In the genomic region with DNA sequence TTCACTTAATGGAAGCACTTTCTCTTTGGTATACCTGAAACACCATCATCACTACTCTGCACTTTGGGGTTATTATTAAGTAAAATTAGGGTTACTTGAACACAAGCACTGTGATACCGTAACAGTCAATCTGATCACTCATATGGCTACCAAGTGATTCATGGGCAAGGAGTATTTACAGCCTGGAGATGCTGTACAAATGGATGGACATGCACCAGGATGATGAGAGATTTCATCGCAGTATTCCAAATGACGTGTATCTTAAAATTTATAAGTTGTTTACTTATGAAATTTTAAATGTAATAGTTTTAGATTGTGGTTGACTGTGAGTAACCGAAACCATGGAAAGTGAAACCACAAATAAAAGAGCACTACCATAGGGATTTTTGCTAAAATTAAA, we compare ENCODE assay signal across 23 cellular contexts.
"Had no signal": no experiment of that assay in that cellular context is flagged by ENCODE, and none has a peak within 500 bp of the region (broad histone marks: within the 10 kb centered on the region; RNA-seq: fewer than 3 reads in every experiment).

No MANE protein-coding gene starts in this region.

- H3K4me3 Mint-ChIP-seq: effector memory CD8-positive, alpha-beta T cell; memory B cell; natural killer cell; stimulated activated naive CD8-positive, alpha-beta T cell treated with anti-CD3 and anti-CD28 coated beads, Interleukin-15, amount 100 ng/mL, for 72 hours had no signal

- H3K4me1 Mint-ChIP-seq: memory B cell had no signal

- H3K27me3 ChIP-seq: esophagus squamous epithelium, neutrophil, right lobe of liver, suprapubic skin, transverse colon, upper lobe of right lung, uterus had no signal

- H3K79me2 ChIP-seq: parathyroid adenoma had no signal

- H3K27me3 Mint-ChIP-seq: effector memory CD8-positive, alpha-beta T cell; progenitor cell of endocrine pancreas; stimulated activated naive CD8-positive, alpha-beta T cell treated with anti-CD3 and anti-CD28 coated beads, Interleukin-15, amount 100 ng/mL, for 72 hours had no signal

- ATAC-seq: effector memory CD8-positive, alpha-beta T cell; left lobe of liver; natural killer cell; right lobe of liver; stimulated activated naive CD8-positive, alpha-beta T cell treated with anti-CD3 and anti-CD28 coated beads, Interleukin-15, amount 100 ng/mL, for 72 hours; upper lobe of right lung had no signal

- H3K4me3 ChIP-seq: esophagus squamous epithelium, lung, right lobe of liver, suprapubic skin, transverse colon, upper lobe of right lung, uterus had no signal

- H3K9me3 ChIP-seq: esophagus squamous epithelium, neutrophil, right lobe of liver, suprapubic skin, transverse colon, upper lobe of right lung, uterus had no signal

- H2AFZ ChIP-seq: parathyroid adenoma had no signal

- H3K36me3 ChIP-seq: esophagus squamous epithelium, neutrophil, right lobe of liver, suprapubic skin, transverse colon, upper lobe of right lung, uterus had no signal

- H3K36me3 Mint-ChIP-seq: memory B cell, natural killer cell had no signal

- H3K27ac Mint-ChIP-seq: effector memory CD8-positive, alpha-beta T cell; memory B cell; progenitor cell of endocrine pancreas had no signal

- H3K4me1 ChIP-seq: esophagus squamous epithelium, parathyroid adenoma, right lobe of liver, suprapubic skin, transverse colon, upper lobe of right lung, uterus had no signal

- H3K27ac ChIP-seq: esophagus squamous epithelium, neutrophil, parathyroid adenoma, right lobe of liver, suprapubic skin, transverse colon, upper lobe of right lung, uterus had no signal

- DNase-seq: cortex of kidney; effector memory CD8-positive, alpha-beta T cell; erythroblast; esophagus squamous epithelium; head of caudate nucleus; kidney; natural killer cell; right lobe of liver; small intestine; stimulated activated CD4-positive, alpha-beta T cell treated with anti-CD3 and anti-CD28 coated beads, Interleukin-15, amount 100 ng/mL, for 24 hours; stimulated activated CD4-positive, alpha-beta T cell treated with anti-CD3 and anti-CD28 coated beads, Interleukin-2, amount 100 ng/mL, for 48 hours; stimulated activated naive CD4-positive, alpha-beta T cell; stimulated activated naive CD8-positive, alpha-beta T cell treated with anti-CD3 and anti-CD28 coated beads, Interleukin-15, amount 100 ng/mL, for 72 hours; transverse colon; upper lobe of right lung; uterus had no signal
